10 cellular contexts compared by ENCODE assay signal in genomic region chr13:48783181-48783630, GRCh38.
DNase-seq lines count a peak whose midpoint lies in the region; ATAC-seq, FAIRE-seq and TF ChIP-seq lines count a peak whose summit lies in the region.
"Had no signal": no experiment of that assay in that cellular context is flagged by ENCODE, and none has a peak within 500 bp of the region (broad histone marks: within the 10 kb centered on the region; RNA-seq: fewer than 3 reads in every experiment).

No MANE protein-coding gene starts in this region.

- no TSS peak for BruUV-seq in Caco-2 (replicated peaks; lab: Mats Ljungman, UMichigan)

- TF ChIP-seq EP300 in A549 (IDR thresholded peaks at IDR 0.05) = peak; percentile 88 to 95; a peak in 4 of 5 replicates

- H3K27me3 ChIP-seq in Caco-2 (replicated peaks; ENCODE audit: control insufficient read depth, insufficient read depth, low read length) = no peaks in the 10 kb centered on the region
- H3K27me3 ChIP-seq: uterus had no signal

- POLR2A ChIA-PET in A549 (lab: Yijun Ruan, JAX) = interaction anchor here (1.1 to 1.7 kb wide), 5 partner anchors 108 to 465 kb away, joined by 3 to 16 read pairs (median 4); partner anchors contain the start of genes FNDC3A and RCBTB2
- POLR2A ChIA-PET in WTC11 (lab: Charles Lee) = interaction anchor here (0.6 kb wide), 1 partner anchor 156 kb away, joined by 6 read pairs; no protein-coding TSS in a partner anchor
- POLR2A ChIA-PET in Caco-2 (lab: Charles Lee) = no interaction called here

- H3K27me3 Mint-ChIP-seq in WTC11 (ENCODE audit: low read depth) (no peaks in the 10 kb centered on the region), Caco-2 (ENCODE audit: insufficient read depth, unreplicated experiment) (peaks cover 4% of the 10 kb centered on the region), glutamatergic neuron (ENCODE audit: unreplicated experiment) (no peaks in the 10 kb centered on the region)

- H3K9me3 Mint-ChIP-seq in WTC11 = peaks cover 41% of the 10 kb centered on the region
- peaks cover 11 to 23% of the 10 kb centered on the region in 2 donors for H3K9me3 Mint-ChIP-seq in activated naive CD4-positive, alpha-beta T cell treated with anti-CD3 and anti-CD28 coated beads, Interleukin-2, amount 50 U/mL, for 72 hours
- peaks cover 20% of the 10 kb centered on the region for H3K9me3 Mint-ChIP-seq in Caco-2 (ENCODE audit: unreplicated experiment)
- peaks cover 3% of the 10 kb centered on the region for H3K9me3 Mint-ChIP-seq in glutamatergic neuron (ENCODE audit: unreplicated experiment)

- H3K4me3 Mint-ChIP-seq in WTC11 = no peak overlapping the region
- no peak overlapping the region for H3K4me3 Mint-ChIP-seq in Caco-2 (ENCODE audit: unreplicated experiment)
- no peak overlapping the region for H3K4me3 Mint-ChIP-seq in glutamatergic neuron (ENCODE audit: unreplicated experiment)
- H3K4me3 Mint-ChIP-seq: CD8-positive, alpha-beta memory T cell had no signal

- peaks cover 22% of the 10 kb centered on the region; the same call in 1 of the 3 replicates for H3K9me3 ChIP-seq in A549
- H3K9me3 ChIP-seq in kidney (ENCODE audit: control insufficient read depth in 1 of 2, low read length in 2 of 2) = peaks cover 0 to 12% of the 10 kb centered on the region in 2 donors
- H3K9me3 ChIP-seq in Caco-2 = peaks cover 20% of the 10 kb centered on the region

- H3K4me1 ChIP-seq in A549 (peaks cover 18% of the 10 kb centered on the region), kidney (ENCODE audit: control insufficient read depth in 1 of 2, insufficient read depth in 1 of 2, low read depth in 1 of 2, low read length in 2 of 2) (no peaks in the 10 kb centered on the region), Caco-2 (no peaks in the 10 kb centered on the region)
- H3K4me1 ChIP-seq: uterus had no signal

- H3K36me3 Mint-ChIP-seq in WTC11 (peaks cover 27% of the 10 kb centered on the region), Caco-2 (ENCODE audit: insufficient read depth, unreplicated experiment) (no peaks in the 10 kb centered on the region), glutamatergic neuron (ENCODE audit: unreplicated experiment) (peaks cover 12% of the 10 kb centered on the region)
- H3K36me3 Mint-ChIP-seq in activated naive CD4-positive, alpha-beta T cell treated with anti-CD3 and anti-CD28 coated beads, Interleukin-2, amount 50 U/mL, for 72 hours = peaks cover 6 to 14% of the 10 kb centered on the region in 2 donors

- ATAC-seq in A549 (peak; percentile 91 to 92), WTC11 (no peak)
- ATAC-seq in activated naive CD4-positive, alpha-beta T cell treated with anti-CD3 and anti-CD28 coated beads, Interleukin-2, amount 50 U/mL, for 72 hours = no peak

- TF ChIP-seq RAD21 in A549 (conservative IDR thresholded peaks at IDR 0.05 in 1 of 2, IDR thresholded peaks at IDR 0.05 in 1 of 2) = peak in 1 of 2 experiments; percentile 56; a peak in 2 of 5 replicates

- H3K36me3 ChIP-seq in kidney (ENCODE audit: control insufficient read depth in 1 of 2, insufficient read depth in 2 of 2, low read length in 2 of 2) = no peaks in the 10 kb centered on the region
- H3K36me3 ChIP-seq in Caco-2 (ENCODE audit: control insufficient read depth, insufficient read depth, low read length) = no peaks in the 10 kb centered on the region
- H3K36me3 ChIP-seq: uterus had no signal

- FAIRE-seq in A549 (lab: Jason Lieb, UNC) (no peak), kidney (lab: Jason Lieb, UNC) (no peak), RCC 7860 (lab: Jason Lieb, UNC) (no peak)

- H3K4me1 Mint-ChIP-seq in WTC11 (no peaks in the 10 kb centered on the region; the same call in 1 of the 2 replicates), Caco-2 (ENCODE audit: low read depth, unreplicated experiment) (no peaks in the 10 kb centered on the region), glutamatergic neuron (ENCODE audit: low read depth, unreplicated experiment) (no peaks in the 10 kb centered on the region)
- H3K4me1 Mint-ChIP-seq: CD8-positive, alpha-beta memory T cell had no signal

- H3K4me2 ChIP-seq in A549 = peak overlapping the region; percentile 62

- CTCF ChIA-PET in A549 (lab: Yijun Ruan, JAX) = interaction anchor here (0.9 to 1.6 kb wide), 2 partner anchors 14 to 203 kb away, joined by 3 to 9 read pairs; no protein-coding TSS in a partner anchor
- CTCF ChIA-PET in WTC11 (lab: Charles Lee) = interaction anchor here (1.4 kb wide), 1 partner anchor 14 kb away, joined by 4 read pairs; no protein-coding TSS in a partner anchor
- CTCF ChIA-PET in Caco-2 (lab: Charles Lee) = no interaction called here

- TF ChIP-seq CTCF in A549 (IDR thresholded peaks at IDR 0.05) (no peak), WTC11 (IDR thresholded peaks at IDR 0.05) (no peak), kidney (IDR thresholded peaks at IDR 0.05; ENCODE audit: borderline replicate concordance, extremely low read depth, insufficient read depth) (no peak), Caco-2 (IDR thresholded peaks at IDR 0.05; ENCODE audit: insufficient read depth in 1 of 2, low read depth in 1 of 2, low read length in 1 of 2, severe bottlenecking in 1 of 2, unreplicated experiment in 1 of 2) (no peak), glutamatergic neuron (IDR thresholded peaks at IDR 0.05; ENCODE audit: partially characterized antibody, unreplicated experiment) (no peak)

- intact Hi-C loops in kidney (cut with DNase I) (no loop called here), Caco-2 (cut with micrococcal nuclease; ENCODE audit: unreplicated experiment) (no loop called here)

- H3K27ac ChIP-seq in A549 (peak overlapping the region; percentile 81 to 87), kidney (ENCODE audit: low read depth in 2 of 2, low read length in 2 of 2) (peak overlapping the region in 1 of 2 donors; percentile 25)
- H3K27ac ChIP-seq: uterus had no signal

- H3K4me3 ChIP-seq in A549 (no peak overlapping the region), kidney (ENCODE audit: low read length in 2 of 2) (no peak overlapping the region), Caco-2 (ENCODE audit: low read depth, low read length) (no peak overlapping the region)
- H3K4me3 ChIP-seq: uterus had no signal

- H3K9ac ChIP-seq in kidney (ENCODE audit: low read length in 2 of 2) = no peak overlapping the region

- no peak overlapping the region for H3K27ac Mint-ChIP-seq in WTC11
- no peak overlapping the region for H3K27ac Mint-ChIP-seq in activated naive CD4-positive, alpha-beta T cell treated with anti-CD3 and anti-CD28 coated beads, Interleukin-2, amount 50 U/mL, for 72 hours
- no peak overlapping the region for H3K27ac Mint-ChIP-seq in Caco-2 (ENCODE audit: unreplicated experiment)
- H3K27ac Mint-ChIP-seq in glutamatergic neuron (ENCODE audit: unreplicated experiment) = no peak overlapping the region

- DNase-seq in A549 (ENCODE audit: low read depth in 1 of 2, low spot score in 1 of 2) (peak; percentile 10 to 88), HuH-7.5 (ENCODE audit: low spot score) (peak; percentile 40), WTC11 (ENCODE audit: low spot score) (no peak), kidney (peak; percentile 84), RCC 7860 (ENCODE audit: low spot score) (no peak), Caco-2 (no peak), glutamatergic neuron (no peak)
- DNase-seq in activated naive CD4-positive, alpha-beta T cell treated with anti-CD3 and anti-CD28 coated beads, Interleukin-2, amount 50 U/mL, for 72 hours (ENCODE audit: low spot score in 2 of 2) = no peak
- DNase-seq: CD8-positive, alpha-beta memory T cell had no signal

- WGBS in A549 (ENCODE audit: missing lambda C conversion rate) = 15% methylated on average over 4 of the region's 7 CpGs

- TF ChIP-seq POLR2A in A549 (IDR thresholded peaks at IDR 0.05; ENCODE audit: low read length) = no peak

TF ChIP-seq in A549, 52 proteins besides CTCF, POLR2A, EP300 and RAD21 (continues in another document):
- TF ChIP-seq TP53 (CRISPR knock-in tag; IDR thresholded peaks at IDR 0.05) = no peak

TF ChIP-seq in WTC11, 78 proteins besides CTCF, POLR2A, EP300 and RAD21:
- no peak for TF ChIP-seq ZNF416 (CRISPR knock-in tag; IDR thresholded peaks at IDR 0.05)
- peak; percentile 42; the same call in 1 of the 2 replicates for TF ChIP-seq GABPB1 (CRISPR knock-in tag; IDR thresholded peaks at IDR 0.05)

Comparison
In these comparisons a context has a peak if more than half of its experiments do, and no peak if none do; other contexts are left out.
1. ATAC-seq: peak in A549 (2 of 2); none in WTC11 (single experiment) and activated naive CD4-positive, alpha-beta T cell treated with anti-CD3 and anti-CD28 coated beads, Interleukin-2, amount 50 U/mL, for 72 hours (0 of 2).
2. DNase-seq: peak in A549 (2 of 2), HuH-7.5 (single experiment) and kidney (single experiment); none in WTC11 (single experiment), RCC 7860 (single experiment), activated naive CD4-positive, alpha-beta T cell treated with anti-CD3 and anti-CD28 coated beads, Interleukin-2, amount 50 U/mL, for 72 hours (0 of 2), Caco-2 (0 of 2) and glutamatergic neuron (single experiment).
3. Of the 8 proteins assayed by ChIP-seq in both WTC11 and A549: peak only in WTC11: none; only in A549: JUN, MAX and USF2; in both: none; in neither: 5.